13 cellular contexts compared by ENCODE assay signal in the genomic region with DNA sequence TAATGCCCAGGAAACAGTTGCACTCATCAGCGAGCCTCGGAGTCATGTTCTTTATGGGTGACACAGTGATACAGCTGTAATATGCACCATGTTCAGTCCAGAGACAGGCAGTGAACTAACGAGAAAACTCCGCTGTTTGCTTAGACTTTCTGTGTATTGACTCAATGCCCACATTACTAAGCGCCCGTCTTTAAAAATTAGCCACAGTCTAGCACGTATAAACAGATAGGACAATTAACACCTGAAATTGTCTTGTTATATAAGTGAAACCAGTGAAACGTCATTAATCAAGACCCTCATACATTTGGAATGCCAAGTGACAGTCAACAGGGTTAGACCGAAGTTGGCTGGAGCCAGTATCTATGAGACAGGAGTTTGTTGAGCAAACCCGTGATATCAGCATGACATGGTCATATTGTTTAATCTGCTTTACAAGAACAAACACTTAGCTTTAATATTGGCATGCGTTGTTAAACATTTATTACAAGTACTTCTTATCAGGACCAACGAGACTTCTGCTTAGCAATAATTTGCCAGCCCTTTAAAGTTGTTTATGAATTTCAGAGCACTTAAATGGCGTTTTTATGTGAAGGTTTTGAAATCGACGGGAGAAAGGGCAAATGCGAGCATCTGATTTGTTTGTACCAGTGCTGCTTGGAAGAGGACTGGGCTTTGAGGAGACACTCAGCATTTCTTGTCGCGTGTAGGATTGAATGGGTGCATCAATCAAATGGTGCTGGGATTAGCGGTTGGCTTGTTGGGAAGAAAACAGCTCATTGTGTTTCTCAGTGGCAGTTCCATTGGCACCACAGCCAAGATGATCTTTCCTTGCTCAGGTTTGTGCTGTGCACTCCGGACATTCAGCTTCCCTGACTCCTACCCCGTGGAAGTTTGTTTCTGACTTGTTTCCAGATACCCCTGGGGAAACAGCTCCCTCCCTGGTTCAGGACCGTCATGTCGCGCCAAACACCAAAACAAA. TPM values are rescaled to one million over a fixed set of nuclear protein-coding genes. Genes with fewer than 3 reads are reported as not detected.
DNase-seq lines count a peak whose midpoint lies in the region; ATAC-seq, FAIRE-seq and TF ChIP-seq lines count a peak whose summit lies in the region.
"Had no signal": no experiment of that assay in that cellular context is flagged by ENCODE, and none has a peak within 500 bp of the region (broad histone marks: within the 10 kb centered on the region; RNA-seq: fewer than 3 reads in every experiment).

No MANE protein-coding gene starts in this region.

- H3K27me3 ChIP-seq in pancreas = no peaks in the 10 kb centered on the region
- H3K27me3 ChIP-seq: esophagus muscularis mucosa had no signal

- intact Hi-C loops in pancreas (cut with DNase I) = no loop called here
- intact Hi-C loops in activated CD4-positive, alpha-beta T cell treated with anti-CD3 and anti-CD28 coated beads for 36 hours (cut with DNase I, micrococcal nuclease) = loop anchor here in 1 of 2 experiments (2.0 kb wide), 1 partner anchor 39 kb away; no protein-coding TSS in a partner anchor

- CTCF ChIA-PET in RWPE1 (lab: Yijun Ruan, JAX) = interaction anchor here (0.6 to 0.7 kb wide), 2 partner anchors 9 to 694 kb away, joined by 3 read pairs; a partner anchor contains a TSS
- CTCF ChIA-PET in activated CD4-positive, alpha-beta T cell treated with anti-CD3 and anti-CD28 coated beads for 36 hours (lab: Charles Lee) = interaction anchor here (0.6 to 1.5 kb wide), 5 partner anchors 9 to 361 kb away, joined by 3 to 4 read pairs (median 3); no protein-coding TSS in a partner anchor

- peak; percentile 9 for FAIRE-seq in pancreas (lab: Jason Lieb, UNC)

- no peaks in the 10 kb centered on the region for H3K9me3 Mint-ChIP-seq in effector memory CD8-positive, alpha-beta T cell
- no peaks in the 10 kb centered on the region for H3K9me3 Mint-ChIP-seq in activated CD4-positive, alpha-beta T cell treated with anti-CD3 and anti-CD28 coated beads for 36 hours (ENCODE audit: low read depth)
- H3K9me3 Mint-ChIP-seq: immature natural killer cell; T-helper 1 cell treated with Interleukin-12 subunit alpha and Interleukin-12 subunit beta and Interleukin-4 antibody, amounts not matched to agents 30 μg/mL and 1 μg/mL, for 36 hours had no signal

- H3K36me3 Mint-ChIP-seq in effector memory CD8-positive, alpha-beta T cell (ENCODE audit: insufficient read depth) = peaks cover 6% of the 10 kb centered on the region
- peaks cover 14% of the 10 kb centered on the region for H3K36me3 Mint-ChIP-seq in activated CD4-positive, alpha-beta T cell treated with anti-CD3 and anti-CD28 coated beads for 36 hours (ENCODE audit: low read depth)

- TF ChIP-seq CTCF in pancreas (IDR thresholded peaks at IDR 0.05) = no peak
- no peak for TF ChIP-seq CTCF in RWPE1 (conservative IDR thresholded peaks at IDR 0.05; ENCODE audit: low read depth)

- H3K36me3 ChIP-seq in pancreas = no peaks in the 10 kb centered on the region
- H3K36me3 ChIP-seq: esophagus muscularis mucosa had no signal

- H3K27ac ChIP-seq in pancreas = peak overlapping the region in 2 of 4 donors; percentile 61 to 71
- H3K27ac ChIP-seq in RWPE1 = no peak overlapping the region

- H3K9me3 ChIP-seq in pancreas = no peaks in the 10 kb centered on the region
- H3K9me3 ChIP-seq: esophagus muscularis mucosa had no signal

- no peak overlapping the region for H3K4me3 Mint-ChIP-seq in effector memory CD8-positive, alpha-beta T cell
- H3K4me3 Mint-ChIP-seq in activated CD4-positive, alpha-beta T cell treated with anti-CD3 and anti-CD28 coated beads for 36 hours = no peak overlapping the region
- H3K4me3 Mint-ChIP-seq: immature natural killer cell; T-helper 1 cell treated with Interleukin-12 subunit alpha and Interleukin-12 subunit beta and Interleukin-4 antibody, amounts not matched to agents 30 μg/mL and 1 μg/mL, for 36 hours had no signal

- H3K4me3 ChIP-seq in pancreas = peak overlapping the region in 2 of 4 donors; percentile 5 to 31
- H3K4me3 ChIP-seq: esophagus muscularis mucosa had no signal

- 15 to 16% methylated on average over 24 of the region's 24 CpGs for WGBS in pancreas, 2 donors

- peak; percentile 56 for DNase-seq in Daoy (ENCODE audit: low read depth)
- DNase-seq in NCI-H345 (lab: John Stamatoyannopoulos, UW) = peak; percentile 69
- DNase-seq in effector memory CD8-positive, alpha-beta T cell = no peak
- peak in 2 of 6 donors; percentile 34 to 56 for DNase-seq in pancreas
- no peak for DNase-seq in AG20443 (ENCODE audit: low spot score)
- no peak for DNase-seq in RWPE1 (ENCODE audit: low spot score)
- DNase-seq in activated CD4-positive, alpha-beta T cell treated with anti-CD3 and anti-CD28 coated beads for 36 hours = no peak
- DNase-seq: NCI-H82; stimulated activated CD4-positive, alpha-beta T cell treated with anti-CD3 and anti-CD28 coated beads, Interleukin-1b, Interleukin-23, amount 100 ng/mL, for 48 hours had no signal

- no peaks in the 10 kb centered on the region for H3K27me3 Mint-ChIP-seq in effector memory CD8-positive, alpha-beta T cell
- H3K27me3 Mint-ChIP-seq in activated CD4-positive, alpha-beta T cell treated with anti-CD3 and anti-CD28 coated beads for 36 hours = no peaks in the 10 kb centered on the region

- H3K4me1 Mint-ChIP-seq in effector memory CD8-positive, alpha-beta T cell (ENCODE audit: low read depth in 2 of 2) = peaks cover 14 to 23% of the 10 kb centered on the region in 2 donors
- H3K4me1 Mint-ChIP-seq in activated CD4-positive, alpha-beta T cell treated with anti-CD3 and anti-CD28 coated beads for 36 hours = peaks cover 30% of the 10 kb centered on the region

- no peak overlapping the region for H3K27ac Mint-ChIP-seq in effector memory CD8-positive, alpha-beta T cell
- H3K27ac Mint-ChIP-seq in activated CD4-positive, alpha-beta T cell treated with anti-CD3 and anti-CD28 coated beads for 36 hours = no peak overlapping the region
- H3K27ac Mint-ChIP-seq: T-helper 1 cell treated with Interleukin-12 subunit alpha and Interleukin-12 subunit beta and Interleukin-4 antibody, amounts not matched to agents 30 μg/mL and 1 μg/mL, for 36 hours had no signal

- POLR2A ChIA-PET in RWPE1 (lab: Yijun Ruan, JAX; ENCODE audit: low non-redundant PET) = no interaction called here
- POLR2A ChIA-PET in activated CD4-positive, alpha-beta T cell treated with anti-CD3 and anti-CD28 coated beads for 36 hours (lab: Charles Lee) = interaction anchor here (0.6 kb wide), 1 partner anchor 100 kb away, joined by 3 read pairs; no protein-coding TSS in a partner anchor

- ATAC-seq in effector memory CD8-positive, alpha-beta T cell (replicated peaks) = peak; percentile 14
- ATAC-seq in pancreas (peak; percentile 82 to 93 (median 91)), GM19452 (IDR thresholded peaks at IDR 0.05; ENCODE audit: unreplicated experiment) (no peak)
- ATAC-seq in activated CD4-positive, alpha-beta T cell treated with anti-CD3 and anti-CD28 coated beads for 36 hours = no peak

- H3K4me1 ChIP-seq in pancreas = peaks cover 4 to 16% (median 11%) of the 10 kb centered on the region in 3 donors

RNA-seq across cellular contexts. Expression of a gene that starts 56.3 kb away (rescaled TPM):
- 4.9 and 6.1 TPM in 2 replicates for total RNA-seq in Daoy (2014; rRNA removed; shearing (Covaris generic))
- 10 to 100 TPM; 20.2 to 30.1 (median 24.2) TPM for total RNA-seq in pancreas
- 1 to 10 TPM; 2.9 to 6.3 TPM for polyA plus RNA-seq in pancreas
- 10 to 100 TPM; 16.0 to 16.3 TPM for total RNA-seq in activated CD4-positive, alpha-beta T cell treated with anti-CD3 and anti-CD28 coated beads for 36 hours

Comparison
In these comparisons a context has a peak if more than half of its experiments do, and no peak if none do; other contexts are left out.
1. DNase-seq: peak in Daoy (single experiment) and NCI-H345 (single experiment); none in effector memory CD8-positive, alpha-beta T cell (0 of 3), AG20443 (single experiment), RWPE1 (single experiment) and activated CD4-positive, alpha-beta T cell treated with anti-CD3 and anti-CD28 coated beads for 36 hours (single experiment).
2. ATAC-seq: peak in effector memory CD8-positive, alpha-beta T cell (single experiment) and pancreas (4 of 4); none in activated CD4-positive, alpha-beta T cell treated with anti-CD3 and anti-CD28 coated beads for 36 hours (single experiment) and GM19452 (single experiment).